In genomic region chr11:132999031-132999430, GRCh38 we compare ENCODE assay signal across 18 cellular contexts.
A peak's percentile ranks its signal among the peaks of the same experiment; 100 is the strongest.
DNase-seq lines count a peak whose midpoint lies in the region; ATAC-seq and TF ChIP-seq lines count a peak whose summit lies in the region.
"Had no signal": no experiment of that assay in that cellular context is flagged by ENCODE, and none has a peak within 500 bp of the region (broad histone marks: within the 10 kb centered on the region; RNA-seq: fewer than 3 reads in every experiment).

No MANE protein-coding gene starts in this region.

- TF ChIP-seq CTCF in VCaP (conservative IDR thresholded peaks at IDR 0.05), result no peak

- peaks cover 21% of the 10 kb centered on the region for H3K27me3 ChIP-seq in H7 (ENCODE audit: control insufficient read depth, insufficient read depth, low read length)
- H3K27me3 ChIP-seq: BLaER1 had no signal

- ATAC-seq in GM21367 (IDR thresholded peaks at IDR 0.05; ENCODE audit: unreplicated experiment) (no peak), GM21717 (IDR thresholded peaks at IDR 0.05; ENCODE audit: unreplicated experiment) (no peak)
- ATAC-seq: HCT116, HepG2 had no signal

- no peak overlapping the region for H3K4me3 ChIP-seq in H7 (ENCODE audit: insufficient read depth, low read depth, low read length)
- H3K4me3 ChIP-seq: BLaER1, GM23248 had no signal

- H3K27ac ChIP-seq in VCaP, result peak overlapping the region; percentile 64; the same call in 1 of the 2 replicates
- H3K27ac ChIP-seq: BLaER1, GM23248, HL-60 had no signal

- H3K36me3 ChIP-seq in H7 (replicated peaks; ENCODE audit: control insufficient read depth, insufficient read depth, low read length), result no peaks in the 10 kb centered on the region
- H3K36me3 ChIP-seq: BLaER1 had no signal

- DNase-seq in H7, result peak; percentile 57
- DNase-seq in iPS-NIHi11 (ENCODE audit: low spot score), result peak; percentile 26
- no peak for DNase-seq in NCI-H526 treated with DMSO at 0.1 percent for 48 hours (lab: John Stamatoyannopoulos, UW)
- DNase-seq: AML-193; CD4-positive, alpha-beta memory T cell; DMS153; DMS79; GF-D8; GM23248; HFFc6; KBM-7 had no signal
